In genomic region chr12:40325349-40325960, GRCh38 we compare ENCODE assay signal across 9 cellular contexts.
DNase-seq lines count a peak whose midpoint lies in the region; ATAC-seq, FAIRE-seq and TF ChIP-seq lines count a peak whose summit lies in the region.
"Had no signal": no experiment of that assay in that cellular context is flagged by ENCODE, and none has a peak within 500 bp of the region (broad histone marks: within the 10 kb centered on the region; RNA-seq: fewer than 3 reads in every experiment).

No MANE protein-coding gene starts in this region.

- no peak overlapping the region for H3K4me3 Mint-ChIP-seq in memory B cell
- no peak overlapping the region for H3K4me3 Mint-ChIP-seq in natural killer cell treated with Interleukin-12 subunit alpha and Interleukin-12 subunit beta and Interleukin-15 and Interleukin-18, amount 100 ng/mL, for 72 hours
- H3K4me3 Mint-ChIP-seq: stimulated activated naive CD8-positive, alpha-beta T cell treated with anti-CD3 and anti-CD28 coated beads, Interleukin-15, Interleukin-2, amounts not matched to agents 100 ng/mL and 50 ng/mL, for 24 hours had no signal

- H3K4me1 Mint-ChIP-seq in memory B cell: peaks cover 9% of the 10 kb centered on the region
- no peaks in the 10 kb centered on the region for H3K4me1 Mint-ChIP-seq in natural killer cell treated with Interleukin-12 subunit alpha and Interleukin-12 subunit beta and Interleukin-15 and Interleukin-18, amount 100 ng/mL, for 72 hours (ENCODE audit: low read depth in 2 of 2)

- ATAC-seq in HG03060 (IDR thresholded peaks at IDR 0.05; ENCODE audit: low read depth, unreplicated experiment) (peak; percentile 90), memory B cell (ENCODE audit: low read depth) (peak; percentile 90), GM18873 (IDR thresholded peaks at IDR 0.05; ENCODE audit: low FRiP score, unreplicated experiment) (no peak)
- ATAC-seq in natural killer cell treated with Interleukin-12 subunit alpha and Interleukin-12 subunit beta and Interleukin-15 and Interleukin-18, amount 100 ng/mL, for 72 hours: no peak

- no peaks in the 10 kb centered on the region for H3K9me3 Mint-ChIP-seq in memory B cell
- H3K9me3 Mint-ChIP-seq in natural killer cell treated with Interleukin-12 subunit alpha and Interleukin-12 subunit beta and Interleukin-15 and Interleukin-18, amount 100 ng/mL, for 72 hours: no peaks in the 10 kb centered on the region
- H3K9me3 Mint-ChIP-seq: stimulated activated naive CD8-positive, alpha-beta T cell treated with anti-CD3 and anti-CD28 coated beads, Interleukin-15, Interleukin-2, amounts not matched to agents 100 ng/mL and 50 ng/mL, for 24 hours had no signal

- CTCF ChIA-PET in AG04449 (lab: Yijun Ruan, JAX): no interaction called here

- no peak overlapping the region for H3K4me3 ChIP-seq in AG04449 (ENCODE audit: low read depth, low read length)

- H3K27ac Mint-ChIP-seq in memory B cell: peak overlapping the region; percentile 45
- no peak overlapping the region for H3K27ac Mint-ChIP-seq in natural killer cell treated with Interleukin-12 subunit alpha and Interleukin-12 subunit beta and Interleukin-15 and Interleukin-18, amount 100 ng/mL, for 72 hours
- H3K27ac Mint-ChIP-seq: stimulated activated naive CD8-positive, alpha-beta T cell treated with anti-CD3 and anti-CD28 coated beads, Interleukin-15, Interleukin-2, amounts not matched to agents 100 ng/mL and 50 ng/mL, for 24 hours had no signal

- POLR2A ChIA-PET in AG04449 (lab: Yijun Ruan, JAX): no interaction called here

- no peaks in the 10 kb centered on the region for H3K27me3 Mint-ChIP-seq in memory B cell
- no peaks in the 10 kb centered on the region for H3K27me3 Mint-ChIP-seq in natural killer cell treated with Interleukin-12 subunit alpha and Interleukin-12 subunit beta and Interleukin-15 and Interleukin-18, amount 100 ng/mL, for 72 hours
- H3K27me3 Mint-ChIP-seq: stimulated activated naive CD8-positive, alpha-beta T cell treated with anti-CD3 and anti-CD28 coated beads, Interleukin-15, Interleukin-2, amounts not matched to agents 100 ng/mL and 50 ng/mL, for 24 hours had no signal

- DNase-seq in AG04449 (ENCODE audit: low read depth, low spot score) (no peak), GM18507 (ENCODE audit: extremely low spot score, insufficient read length, low read depth) (peak; percentile 14), NCI-H2171 (lab: John Stamatoyannopoulos, UW) (peak; percentile 32), amniotic epithelial cell (ENCODE audit: low read depth) (peak; percentile 16), memory B cell (ENCODE audit: low spot score in 2 of 2) (no peak)
- DNase-seq in natural killer cell treated with Interleukin-12 subunit alpha and Interleukin-12 subunit beta and Interleukin-15 and Interleukin-18, amount 100 ng/mL, for 72 hours (ENCODE audit: low spot score): no peak

- FAIRE-seq in GM18507 (lab: Jason Lieb, UNC): peak; percentile 79

- TF ChIP-seq CTCF in AG04449 (IDR thresholded peaks at IDR 0.05; ENCODE audit: insufficient read depth, low read length, missing control alignments): peak; percentile 29

- peaks cover 30% of the 10 kb centered on the region for H3K36me3 Mint-ChIP-seq in memory B cell
- no peaks in the 10 kb centered on the region for H3K36me3 Mint-ChIP-seq in natural killer cell treated with Interleukin-12 subunit alpha and Interleukin-12 subunit beta and Interleukin-15 and Interleukin-18, amount 100 ng/mL, for 72 hours

Comparison
In these comparisons a context has a peak if more than half of its experiments do, and no peak if none do; other contexts are left out.
1. DNase-seq: peak in GM18507 (single experiment), NCI-H2171 (single experiment) and amniotic epithelial cell (single experiment); none in AG04449 (single experiment), memory B cell (0 of 2) and natural killer cell treated with Interleukin-12 subunit alpha and Interleukin-12 subunit beta and Interleukin-15 and Interleukin-18, amount 100 ng/mL, for 72 hours (single experiment).
2. ATAC-seq: peak in HG03060 (single experiment) and memory B cell (single experiment); none in natural killer cell treated with Interleukin-12 subunit alpha and Interleukin-12 subunit beta and Interleukin-15 and Interleukin-18, amount 100 ng/mL, for 72 hours (0 of 2) and GM18873 (single experiment).